ENCODE assay signal across 26 cellular contexts in genomic region chr12:115606040-115606439, GRCh38.
DNase-seq lines count a peak whose midpoint lies in the region; ATAC-seq and TF ChIP-seq lines count a peak whose summit lies in the region.
"Had no signal": no experiment of that assay in that cellular context is flagged by ENCODE, and none has a peak within 500 bp of the region (broad histone marks: within the 10 kb centered on the region; RNA-seq: fewer than 3 reads in every experiment).

No MANE protein-coding gene starts in this region.

- H3K9ac ChIP-seq in neuronal stem cell (ENCODE audit: low read depth, low read length, poor library complexity): no peak overlapping the region
- H3K9ac ChIP-seq: BLaER1 had no signal

- TF ChIP-seq CTCF in nephron progenitor cell (IDR thresholded peaks at IDR 0.05): no peak

- H3K23ac ChIP-seq in neuronal stem cell (ENCODE audit: low read depth, low read length, poor library complexity): no peak overlapping the region

- no peaks in the 10 kb centered on the region for H3K79me1 ChIP-seq in neuronal stem cell (ENCODE audit: low read depth, low read length)

- H2BK5ac ChIP-seq in neuronal stem cell (ENCODE audit: low read length): no peak overlapping the region

- H2BK15ac ChIP-seq in neuronal stem cell (ENCODE audit: low read length): no peak overlapping the region

- H3K9me3 Mint-ChIP-seq in nephron progenitor cell: peaks cover 4% of the 10 kb centered on the region

- H4K91ac ChIP-seq in neuronal stem cell (ENCODE audit: low read depth, low read length, poor library complexity): no peak overlapping the region

- no peaks in the 10 kb centered on the region for H3K9me3 ChIP-seq in neuronal stem cell (replicated peaks in 1 of 2; ENCODE audit: control insufficient read depth in 2 of 2, insufficient read depth in 1 of 2, low read depth in 1 of 2, low read length in 2 of 2)
- H3K9me3 ChIP-seq: A549, BE2C, BLaER1 had no signal

- H3K4me3 ChIP-seq in neuronal stem cell (ENCODE audit: low read length in 2 of 2): no peak overlapping the region
- H3K4me3 ChIP-seq: A549, BLaER1, GM12878 had no signal

- no peak overlapping the region for H3K4ac ChIP-seq in neuronal stem cell (ENCODE audit: low read length)

- no peaks in the 10 kb centered on the region for H3K27me3 ChIP-seq in neuronal stem cell (ENCODE audit: control insufficient read depth in 3 of 3, insufficient read depth in 3 of 3, low read depth in 1 of 3, low read length in 3 of 3)
- H3K27me3 ChIP-seq: BE2C, BLaER1 had no signal

- no peak overlapping the region for H2BK120ac ChIP-seq in neuronal stem cell (ENCODE audit: low read depth, low read length)

- no peak for ATAC-seq in HG02678 (IDR thresholded peaks at IDR 0.05; ENCODE audit: unreplicated experiment)
- ATAC-seq: A549, GM12878 had no signal

- H3K4me1 ChIP-seq in neuronal stem cell (ENCODE audit: control insufficient read depth in 2 of 2, insufficient read depth in 1 of 2, low read depth in 1 of 2, low read length in 2 of 2): peaks cover 0 to 2% of the 10 kb centered on the region in 2 donors
- H3K4me1 ChIP-seq: A549, BLaER1 had no signal

- H2AK5ac ChIP-seq in neuronal stem cell (ENCODE audit: low read depth, low read length): no peak overlapping the region

- H3K27ac ChIP-seq in neuronal stem cell (replicated peaks; ENCODE audit: low read length): no peak overlapping the region
- H3K27ac ChIP-seq: 22Rv1, A549, BLaER1 had no signal

- peaks cover 11% of the 10 kb centered on the region for H3K27me3 Mint-ChIP-seq in nephron progenitor cell (ENCODE audit: low read depth, poor library complexity)
- H3K27me3 Mint-ChIP-seq: CD4-positive, CD25-positive, alpha-beta regulatory T cell had no signal

- H3K14ac ChIP-seq in neuronal stem cell (ENCODE audit: low read length): no peak overlapping the region

- H3K36me3 ChIP-seq in neuronal stem cell (replicated peaks in 1 of 2; ENCODE audit: control insufficient read depth in 2 of 2, insufficient read depth in 2 of 2, low read length in 2 of 2): no peaks in the 10 kb centered on the region
- H3K36me3 ChIP-seq: BE2C, BLaER1 had no signal

- no peaks in the 10 kb centered on the region for H3K36me3 Mint-ChIP-seq in nephron progenitor cell (ENCODE audit: low read depth)
- H3K36me3 Mint-ChIP-seq: CD14-positive monocyte; CD4-positive, alpha-beta memory T cell; CD4-positive, CD25-positive, alpha-beta regulatory T cell; CD8-positive, alpha-beta memory T cell had no signal

- H2BK12ac ChIP-seq in neuronal stem cell (ENCODE audit: low read length): no peak overlapping the region

- H3K27ac Mint-ChIP-seq in nephron progenitor cell: no peak overlapping the region
- H3K27ac Mint-ChIP-seq: CD14-positive monocyte; CD4-positive, alpha-beta memory T cell; CD4-positive, CD25-positive, alpha-beta regulatory T cell; CD8-positive, alpha-beta memory T cell had no signal

- no CpG with 5 or more reads among the region's 17 CpGs for WGBS in neuronal stem cell (ENCODE audit: extremely low coverage in 2 of 2, insufficient read length in 2 of 2, insufficient replicate concordance in 1 of 2), 2 donors

- no peak overlapping the region for H3K4me3 Mint-ChIP-seq in nephron progenitor cell
- H3K4me3 Mint-ChIP-seq: CD4-positive, alpha-beta memory T cell; CD8-positive, alpha-beta memory T cell had no signal

- no peak overlapping the region for H3K18ac ChIP-seq in neuronal stem cell (ENCODE audit: low read length)

- H3K4me1 Mint-ChIP-seq in nephron progenitor cell: peaks cover 15% of the 10 kb centered on the region
- H3K4me1 Mint-ChIP-seq: CD14-positive monocyte; CD4-positive, alpha-beta memory T cell; CD4-positive, CD25-positive, alpha-beta regulatory T cell; CD8-positive, alpha-beta memory T cell had no signal

- no peak overlapping the region for H2AFZ ChIP-seq in neuronal stem cell (ENCODE audit: low read length)

- no peak overlapping the region for H4K8ac ChIP-seq in neuronal stem cell (ENCODE audit: low read depth, low read length)

- DNase-seq in NCI-H82 (lab: John Stamatoyannopoulos, UW) (peak; percentile 82), ecto neural progenitor cell (ENCODE audit: low spot score) (peak; percentile 58), nephron progenitor cell (peak; percentile 5), neuronal stem cell (ENCODE audit: low spot score) (no peak), SW480 (ENCODE audit: low spot score) (no peak), hepatic stellate cell (ENCODE audit: low spot score) (no peak), AG08395 (ENCODE audit: low spot score) (no peak)
- DNase-seq: BE2C; C1 segment of cervical spinal cord; CD4-positive, alpha-beta memory T cell; CD4-positive, CD25-positive, alpha-beta regulatory T cell; CD8-positive, alpha-beta memory T cell; COR-L47; DMS 273 treated with DMSO at 0.1 percent for 48 hours; DMS153; DMS53; DMS79; DND-41; EL; GDM1 had no signal

- peak overlapping the region; percentile 27 for H3K4me2 ChIP-seq in neuronal stem cell (ENCODE audit: insufficient read depth, low read length, poor library complexity, severe bottlenecking)
- H3K4me2 ChIP-seq: A549, BLaER1 had no signal

Comparison
In these comparisons a context has a peak if more than half of its experiments do, and no peak if none do; other contexts are left out.
1. DNase-seq: peak in NCI-H82 (single experiment), ecto neural progenitor cell (single experiment) and nephron progenitor cell (single experiment); none in neuronal stem cell (single experiment), SW480 (single experiment), hepatic stellate cell (single experiment) and AG08395 (single experiment).